In genomic region chr16:12625068-12625467, GRCh38 we compare ENCODE assay signal across 23 cellular contexts.
DNase-seq lines count a peak whose midpoint lies in the region; ATAC-seq and TF ChIP-seq lines count a peak whose summit lies in the region.
"Had no signal": no experiment of that assay in that cellular context is flagged by ENCODE, and none has a peak within 500 bp of the region (broad histone marks: within the 10 kb centered on the region; RNA-seq: fewer than 3 reads in every experiment).

No MANE protein-coding gene starts in this region.

- H3K23ac ChIP-seq in H9 (ENCODE audit: insufficient read length, low read depth, low read length), result no peak overlapping the region

- no peaks in the 10 kb centered on the region for H3K4me1 ChIP-seq in H9 (ENCODE audit: insufficient read depth, low read length)
- H3K4me1 ChIP-seq: BLaER1 treated with 17β-estradiol and CSF1 and Interleukin-3, amounts not matched to agents 10 nM and 100 nM; left lung; prostate gland; sigmoid colon; upper lobe of left lung had no signal

- H3K27ac ChIP-seq in H9 (ENCODE audit: insufficient read length, low read depth, low read length), result no peak overlapping the region
- H3K27ac ChIP-seq: BLaER1 treated with 17β-estradiol and CSF1 and Interleukin-3, amounts not matched to agents 10 nM and 100 nM; left lung; prostate gland; sigmoid colon; upper lobe of left lung; WERI-Rb-1 had no signal

- no peaks in the 10 kb centered on the region for H3K9me3 Mint-ChIP-seq in H9
- no peaks in the 10 kb centered on the region for H3K9me3 Mint-ChIP-seq in activated T-helper 17 cell treated with anti-CD3 and anti-CD28 coated beads, Interleukin-2, amount 50 U/mL, for 72 hours
- H3K9me3 Mint-ChIP-seq: activated T-helper 2 cell treated with anti-CD3 and anti-CD28 coated beads, Interferon-gamma antibody, Interleukin-2, Interleukin-4, amounts not matched to agents 10 μg/mL and 5 μg/mL and 100 μg/mL, durations not matched to agents 14 hours and 24 hours and 36 hours; mesothelial cell of epicardium had no signal

- no peaks in the 10 kb centered on the region for H4K20me1 ChIP-seq in H9 (ENCODE audit: control insufficient read depth, insufficient read depth, insufficient read length)
- H4K20me1 ChIP-seq: BLaER1 treated with 17β-estradiol and CSF1 and Interleukin-3, amounts not matched to agents 10 nM and 100 nM had no signal

- no peak overlapping the region for H2AFZ ChIP-seq in H9 (ENCODE audit: low read length)

- no peak overlapping the region for H4K5ac ChIP-seq in H9 (ENCODE audit: insufficient read length, low read depth, low read length)

- no peak overlapping the region for H3K4me2 ChIP-seq in H9 (ENCODE audit: insufficient read depth, insufficient read length, low read length)
- H3K4me2 ChIP-seq: BLaER1 treated with 17β-estradiol and CSF1 and Interleukin-3, amounts not matched to agents 10 nM and 100 nM had no signal

- no peak overlapping the region for H2BK120ac ChIP-seq in H9 (ENCODE audit: low read depth, low read length, poor library complexity, severe bottlenecking)

- peak overlapping the region in 1 of 3 experiments; percentile 44; a peak in 2 of 7 replicates for H3K27ac Mint-ChIP-seq in H9
- no peak overlapping the region for H3K27ac Mint-ChIP-seq in activated T-helper 17 cell treated with anti-CD3 and anti-CD28 coated beads, Interleukin-2, amount 50 U/mL, for 72 hours
- H3K27ac Mint-ChIP-seq: activated T-helper 2 cell treated with anti-CD3 and anti-CD28 coated beads, Interferon-gamma antibody, Interleukin-2, Interleukin-4, amounts not matched to agents 10 μg/mL and 5 μg/mL and 100 μg/mL, durations not matched to agents 14 hours and 24 hours and 36 hours; mesothelial cell of epicardium had no signal

- peaks cover 2 to 5% of the 10 kb centered on the region in 2 experiments; a peak in 2 of 4 replicates for H3K4me1 Mint-ChIP-seq in H9
- H3K4me1 Mint-ChIP-seq in activated T-helper 17 cell treated with anti-CD3 and anti-CD28 coated beads, Interleukin-2, amount 50 U/mL, for 72 hours, result no peaks in the 10 kb centered on the region
- H3K4me1 Mint-ChIP-seq: naive B cell had no signal

- H3K79me2 ChIP-seq in H9 (ENCODE audit: insufficient read depth, low read length), result no peaks in the 10 kb centered on the region

- H2BK5ac ChIP-seq in H9 (ENCODE audit: insufficient read length, low read length), result no peak overlapping the region

- no peaks in the 10 kb centered on the region for H3K9me3 ChIP-seq in H9 (ENCODE audit: control insufficient read depth, low read depth, low read length)
- H3K9me3 ChIP-seq: prostate gland, sigmoid colon, upper lobe of left lung had no signal

- no peaks in the 10 kb centered on the region for H3K23me2 ChIP-seq in H9 (ENCODE audit: insufficient read length, low read depth, low read length, poor library complexity, severe bottlenecking)

- no peaks in the 10 kb centered on the region for H3K79me1 ChIP-seq in H9 (ENCODE audit: insufficient read depth, low read depth, low read length, poor library complexity, severe bottlenecking)

- no peaks in the 10 kb centered on the region for H3K27me3 ChIP-seq in H9 (ENCODE audit: insufficient read depth, low read length)
- H3K27me3 ChIP-seq: BLaER1 treated with 17β-estradiol and CSF1 and Interleukin-3, amounts not matched to agents 10 nM and 100 nM; upper lobe of left lung had no signal

- no peak overlapping the region for H4K8ac ChIP-seq in H9 (replicated peaks; ENCODE audit: insufficient read length, low read depth, low read length)

- WGBS in H9 (ENCODE audit: extremely low coverage, insufficient read length, low lambda C conversion rate), result no CpG with 5 or more reads among the region's 7 CpGs

- H3T11ph ChIP-seq in H9 (ENCODE audit: low read length), result no peak overlapping the region

- no peak overlapping the region for H3K9ac ChIP-seq in H9 (ENCODE audit: extremely low read depth, insufficient read length, low read length)
- H3K9ac ChIP-seq: BLaER1 treated with 17β-estradiol and CSF1 and Interleukin-3, amounts not matched to agents 10 nM and 100 nM had no signal

- H4K91ac ChIP-seq in H9 (ENCODE audit: insufficient read length, low read depth, low read length), result no peak overlapping the region

- no peak overlapping the region for H2BK12ac ChIP-seq in H9 (ENCODE audit: insufficient read length, low read depth, low read length)

- no peak overlapping the region for H2BK15ac ChIP-seq in H9 (ENCODE audit: low read depth, low read length)

- H3K27me3 Mint-ChIP-seq in H9 (ENCODE audit: low read depth), result no peaks in the 10 kb centered on the region; the same call in 1 of the 2 replicates
- H3K27me3 Mint-ChIP-seq in activated T-helper 17 cell treated with anti-CD3 and anti-CD28 coated beads, Interleukin-2, amount 50 U/mL, for 72 hours, result peaks cover 6% of the 10 kb centered on the region

- ATAC-seq in activated T-helper 17 cell treated with anti-CD3 and anti-CD28 coated beads, Interleukin-2, amount 50 U/mL, for 72 hours (replicated peaks), result peak; percentile 72
- ATAC-seq in GM21786 (IDR thresholded peaks at IDR 0.05; ENCODE audit: unreplicated experiment), result no peak
- no peak for ATAC-seq in HG02798 (IDR thresholded peaks at IDR 0.05; ENCODE audit: poor library complexity, unreplicated experiment)
- ATAC-seq: left lung had no signal

- no peak overlapping the region for H3K18ac ChIP-seq in H9 (ENCODE audit: insufficient read length, low read depth, low read length)

- no peak overlapping the region for H2AK5ac ChIP-seq in H9 (ENCODE audit: insufficient read length, low read length)

- no peak overlapping the region for H3K14ac ChIP-seq in H9 (ENCODE audit: insufficient read depth, low read length)

- H3K36me3 Mint-ChIP-seq in H9 (ENCODE audit: insufficient read depth in 1 of 3, low read depth in 3 of 3), result no peaks in the 10 kb centered on the region
- H3K36me3 Mint-ChIP-seq in activated T-helper 17 cell treated with anti-CD3 and anti-CD28 coated beads, Interleukin-2, amount 50 U/mL, for 72 hours (ENCODE audit: low read depth), result no peaks in the 10 kb centered on the region
- H3K36me3 Mint-ChIP-seq: mesothelial cell of epicardium, naive B cell had no signal

- H3K4ac ChIP-seq in H9 (ENCODE audit: low read depth, low read length), result no peak overlapping the region

- H2BK20ac ChIP-seq in H9 (ENCODE audit: low read depth, low read length, poor library complexity, severe bottlenecking), result no peak overlapping the region

- DNase-seq in activated naive CD4-positive, alpha-beta T cell treated with Interleukin-2 at 50 U/mL for 16 hours, result peak; percentile 16
- no peak for DNase-seq in activated naive CD4-positive, alpha-beta T cell treated with anti-CD3 and anti-CD28 coated beads, Interleukin-2, amount 50 U/mL, for 16 hours
- DNase-seq in H9, result peak; percentile 42
- peak; percentile 18 for DNase-seq in stimulated activated CD4-positive, alpha-beta T cell treated with anti-CD3 and anti-CD28 coated beads, Interleukin-4, amount 100 ng/mL, for 24 hours
- DNase-seq: DMS53, hippocampal formation, left lung, naive B cell, NCI-H1417 treated with DMSO at 0.1 percent for 48 hours, NCI-H2081, NCI-H226, NCI-H69, sigmoid colon, T1000, upper lobe of left lung, WERI-Rb-1 had no signal

- peak; percentile 26; the same call in 2 of the 3 replicates for TF ChIP-seq CTCF in H9 (conservative IDR thresholded peaks at IDR 0.05)

- no peak overlapping the region for H3K4me3 Mint-ChIP-seq in H9
- H3K4me3 Mint-ChIP-seq in activated T-helper 17 cell treated with anti-CD3 and anti-CD28 coated beads, Interleukin-2, amount 50 U/mL, for 72 hours, result no peak overlapping the region
- H3K4me3 Mint-ChIP-seq: mesothelial cell of epicardium, naive B cell had no signal

- no peak overlapping the region for H3K56ac ChIP-seq in H9 (ENCODE audit: insufficient read length, low read depth, low read length)
